Comparison of ENCODE assay signal across 19 cellular contexts in the genomic region with DNA sequence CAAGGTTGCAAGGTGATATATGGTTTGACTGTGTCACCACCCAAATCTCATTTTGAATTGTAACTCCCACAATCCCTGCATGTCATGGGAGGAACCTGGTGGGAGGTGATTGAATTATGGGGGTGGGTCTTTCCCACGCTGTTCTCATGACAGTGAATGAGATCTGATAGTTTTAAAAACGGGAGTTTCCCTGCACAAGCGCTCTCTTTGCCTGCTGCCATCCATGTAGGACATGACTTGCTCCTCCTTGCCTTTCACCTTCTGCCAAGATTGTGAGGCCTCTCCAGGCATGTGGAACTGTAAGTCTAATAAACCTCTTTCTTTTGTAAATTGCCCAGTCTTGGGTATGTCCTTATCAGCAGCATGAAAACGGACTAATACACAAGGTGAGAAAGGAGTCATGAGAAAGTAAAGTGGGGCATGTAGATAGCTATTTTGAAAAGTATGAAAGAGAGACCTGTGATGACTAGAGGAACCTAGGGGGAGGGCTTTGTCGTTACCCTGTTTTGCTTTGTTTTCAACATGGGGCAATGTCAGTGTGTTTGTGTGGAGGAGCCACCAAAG. TPM values are rescaled to one million over a fixed set of nuclear protein-coding genes. Genes with fewer than 3 reads are reported as not detected.
DNase-seq lines count a peak whose midpoint lies in the region; ATAC-seq, FAIRE-seq and TF ChIP-seq lines count a peak whose summit lies in the region.
"Had no signal": no experiment of that assay in that cellular context is flagged by ENCODE, and none has a peak within 500 bp of the region (broad histone marks: within the 10 kb centered on the region; RNA-seq: fewer than 3 reads in every experiment).

No MANE protein-coding gene starts in this region.

- no peaks in the 10 kb centered on the region for H3K27me3 Mint-ChIP-seq in progenitor cell of endocrine pancreas
- H3K27me3 Mint-ChIP-seq: CD4-positive, alpha-beta T cell had no signal

- 61% methylated on average over 5 of the region's 5 CpGs for WGBS in K562 (ENCODE audit: insufficient coverage, low coverage, missing lambda C conversion rate)

- DNase-seq in K562 (ENCODE audit: extremely low read depth in 1 of 4, low spot score in 3 of 4) = no peak
- peak; percentile 22 for DNase-seq in coronary artery (ENCODE audit: low spot score)
- DNase-seq in left lobe of liver (ENCODE audit: low spot score) = peak; percentile 1
- no peak for DNase-seq in progenitor cell of endocrine pancreas (ENCODE audit: low spot score, unreplicated experiment)
- no peak for DNase-seq in colonic mucosa
- DNase-seq in upper lobe of right lung = no peak
- no peak for DNase-seq in AG08395 (ENCODE audit: low spot score)
- DNase-seq: ACHN; AML-193; Caco-2; CD4-positive, alpha-beta T cell; GDM1 had no signal

- TF ChIP-seq RAD21 in K562 (CRISPR knock-in tag; conservative IDR thresholded peaks at IDR 0.05 in 1 of 2, IDR thresholded peaks at IDR 0.05 in 1 of 2) = no peak

- H3K4me1 ChIP-seq in K562 (replicated peaks in 1 of 2; ENCODE audit: control insufficient read depth in 2 of 2, insufficient read depth in 2 of 2, low read length in 2 of 2) (peaks cover 0 to 2% of the 10 kb centered on the region in 2 experiments; a peak in 2 of 5 replicates), colonic mucosa (peaks cover 1% of the 10 kb centered on the region), upper lobe of right lung (peaks cover 4% of the 10 kb centered on the region)

- H3K27ac Mint-ChIP-seq in progenitor cell of endocrine pancreas = peak overlapping the region; percentile 22
- H3K27ac Mint-ChIP-seq: CD4-positive, alpha-beta T cell had no signal

- H3K9me1 ChIP-seq in K562 (ENCODE audit: control insufficient read depth, insufficient read depth, low read length) = no peaks in the 10 kb centered on the region

- H3K4me3 ChIP-seq in K562 = no peak overlapping the region
- H3K4me3 ChIP-seq in coronary artery = no peak overlapping the region
- H3K4me3 ChIP-seq in colonic mucosa = no peak overlapping the region
- H3K4me3 ChIP-seq in upper lobe of right lung = no peak overlapping the region

- H3K4me1 Mint-ChIP-seq in progenitor cell of endocrine pancreas (ENCODE audit: low read depth) = no peaks in the 10 kb centered on the region

- no peaks in the 10 kb centered on the region for H4K20me1 ChIP-seq in K562 (replicated peaks; ENCODE audit: control insufficient read depth, insufficient read depth, low read length)

- TF ChIP-seq POLR2A in K562 (conservative IDR thresholded peaks at IDR 0.05) = no peak

- TF ChIP-seq CTCF in K562 (IDR thresholded peaks at IDR 0.05 in 2 of 3, conservative IDR thresholded peaks at IDR 0.05 in 1 of 3; ENCODE audit: insufficient read depth in 2 of 3, low read depth in 1 of 3, low read length in 3 of 3) = no peak
- TF ChIP-seq CTCF in coronary artery (IDR thresholded peaks at IDR 0.05) = no peak
- no peak for TF ChIP-seq CTCF in progenitor cell of endocrine pancreas (IDR thresholded peaks at IDR 0.05; ENCODE audit: unreplicated experiment)
- no peak for TF ChIP-seq CTCF in colonic mucosa (IDR thresholded peaks at IDR 0.05)
- TF ChIP-seq CTCF in upper lobe of right lung (IDR thresholded peaks at IDR 0.05) = no peak

- no peak for ATAC-seq in K562
- ATAC-seq in left lobe of liver = no peak
- no peak for ATAC-seq in GM21447 (IDR thresholded peaks at IDR 0.05; ENCODE audit: unreplicated experiment)
- ATAC-seq in upper lobe of right lung = no peak

- peaks cover 11% of the 10 kb centered on the region for H3K9me3 Mint-ChIP-seq in progenitor cell of endocrine pancreas (ENCODE audit: low read depth)
- H3K9me3 Mint-ChIP-seq: CD4-positive, alpha-beta T cell had no signal

- no peak overlapping the region for H3K4me2 ChIP-seq in K562 (ENCODE audit: insufficient read depth, low read length)

- H3K4me3 Mint-ChIP-seq in progenitor cell of endocrine pancreas (ENCODE audit: low read depth) = no peak overlapping the region
- H3K4me3 Mint-ChIP-seq: CD4-positive, alpha-beta T cell; H9 had no signal

- CTCF ChIA-PET in K562 (lab: Yijun Ruan, JAX; ENCODE audit: low intra/inter-chr PET ratio) = no interaction called here

- H3K9ac ChIP-seq in K562 (ENCODE audit: insufficient read depth in 1 of 2, low read depth in 2 of 2, low read length in 2 of 2) (no peak overlapping the region), colonic mucosa (ENCODE audit: low read depth in 2 of 2, low read length in 2 of 2) (no peak overlapping the region)

- BruUV-seq in K562 (replicated peaks; lab: Mats Ljungman, UMichigan) = no TSS peak

- TF ChIP-seq EP300 in K562 (IDR thresholded peaks at IDR 0.05; ENCODE audit: low read length) = no peak

- in situ Hi-C loops in K562 (cut with MboI) = no loop called here

- FAIRE-seq in K562 (lab: Jason Lieb, UNC) = no peak
- FAIRE-seq: A204.1, D721Med, GM12892, H1 had no signal

- peaks cover 16% of the 10 kb centered on the region for H3K36me3 ChIP-seq in K562 (ENCODE audit: control insufficient read depth, insufficient read depth, low read length)
- H3K36me3 ChIP-seq in colonic mucosa = no peaks in the 10 kb centered on the region
- H3K36me3 ChIP-seq in upper lobe of right lung = peaks cover 5% of the 10 kb centered on the region

- peaks cover 8% of the 10 kb centered on the region; the same call in 1 of the 3 replicates for H3K79me2 ChIP-seq in K562 (ENCODE audit: control insufficient read depth, insufficient read depth, low read length)

- H3K36me3 Mint-ChIP-seq in progenitor cell of endocrine pancreas (ENCODE audit: insufficient read depth) = peaks cover 13% of the 10 kb centered on the region

- H3K27ac ChIP-seq in K562 (ENCODE audit: extremely low read depth, low read depth, low read length) = no peak overlapping the region
- no peak overlapping the region for H3K27ac ChIP-seq in coronary artery
- no peak overlapping the region for H3K27ac ChIP-seq in colonic mucosa
- no peak overlapping the region for H3K27ac ChIP-seq in upper lobe of right lung
- H3K27ac ChIP-seq: C4-2B had no signal

- H3K9me3 ChIP-seq in K562 (replicated peaks; ENCODE audit: control insufficient read depth, insufficient read depth, low read depth, low read length) = no peaks in the 10 kb centered on the region
- H3K9me3 ChIP-seq in colonic mucosa = no peaks in the 10 kb centered on the region
- no peaks in the 10 kb centered on the region for H3K9me3 ChIP-seq in upper lobe of right lung
- H3K9me3 ChIP-seq: Caco-2 had no signal

- POLR2A ChIA-PET in K562 (lab: Yijun Ruan, JAX) = no interaction called here

- no peak overlapping the region for H2AFZ ChIP-seq in K562 (ENCODE audit: low read depth, low read length)

- intact Hi-C loops in K562 (cut with micrococcal nuclease) = no loop called here
- intact Hi-C loops in colonic mucosa (cut with DNase I) = no loop called here
- intact Hi-C loops in upper lobe of right lung (cut with DNase I) = no loop called here

- H3K27me3 ChIP-seq in K562 (ENCODE audit: control insufficient read depth in 2 of 2, insufficient read depth in 2 of 2, low read length in 2 of 2) (no peaks in the 10 kb centered on the region), colonic mucosa (no peaks in the 10 kb centered on the region), upper lobe of right lung (no peaks in the 10 kb centered on the region)

RNA-seq across cellular contexts. Expression of a gene that starts 6.3 kb away (rescaled TPM):
- 11.7 and 15.6 TPM in 2 replicates for total RNA-seq in K562 (2011; cell fraction: chromatin; rRNA removed; ENCODE audit: low replicate concordance)
- 6.3 and 7.4 TPM in 2 replicates for total RNA-seq in K562 (2011; cell fraction: nucleolus; rRNA removed)
- 5.8 and 9.2 TPM in 2 replicates for total RNA-seq in K562 (2011; cell fraction: nucleoplasm; rRNA removed)
- total RNA-seq in K562 (2014; rRNA removed) = 3.2 and 7.0 TPM in 2 replicates
- 4.2 and 5.6 TPM in 2 replicates for total RNA-seq in K562 (2014; rRNA removed; fragmentation: Illumina TruSeq; extraction: Trizol)
- 3.9 and 4.6 TPM in 2 replicates for total RNA-seq in K562 (2015; rRNA removed; fragmentation: Illumina TruSeq; extraction: Trizol)
- 2.9 and 3.6 TPM in 2 replicates for total RNA-seq in K562 (2021)
- 4.4 and 4.7 TPM in 2 replicates for polyA plus RNA-seq in K562 (2011; rRNA removed)
- polyA plus RNA-seq in K562 (2011; cell fraction: cytosol; rRNA removed) = 2.4 and 2.9 TPM in 2 replicates
- polyA plus RNA-seq in K562 (2011; cell fraction: nucleus; rRNA removed) = 5.0 and 9.3 TPM in 2 replicates
- polyA plus RNA-seq in K562 (2012) = 2.3 TPM in 2 replicates
- polyA plus RNA-seq in K562 (2014; fragmentation: Illumina TruSeq; extraction: Trizol) = 4.2 and 4.4 TPM in 2 replicates
- under 1 TPM; 0.49 to 0.69 TPM for polyA plus RNA-seq in K562 (2014; fragmentation: Nextera tagmentation; extraction: Ambion mirVana)
- 5.6 and 8.0 TPM in 2 replicates for polyA plus RNA-seq in K562 (2014; rRNA removed)
- polyA minus RNA-seq in K562 (2011; rRNA and poly(A)+ RNA removed) = 7.6 and 8.5 TPM in 2 replicates
- polyA minus RNA-seq in K562 (2011; cell fraction: cytosol; rRNA and poly(A)+ RNA removed) = 2.4 and 2.8 TPM in 2 replicates
- 5.7 and 7.8 TPM in 2 replicates for polyA minus RNA-seq in K562 (2011; cell fraction: nucleus; rRNA and poly(A)+ RNA removed)
- total RNA-seq in left lobe of liver = 3.2 TPM
- 10.0 and 12.5 TPM in 2 replicates for total RNA-seq in progenitor cell of endocrine pancreas
- total RNA-seq in colonic mucosa = 1 to 10 TPM; 4.0 to 5.1 TPM
- 5.6 TPM for total RNA-seq in upper lobe of right lung

RNA-seq across cellular contexts. Expression of a gene that starts 6.4 kb away (rescaled TPM):
- total RNA-seq in K562 (2011; cell fraction: chromatin; rRNA removed; ENCODE audit: low replicate concordance) = 19.5 and 40.6 TPM in 2 replicates
- total RNA-seq in K562 (2011; cell fraction: nucleolus; rRNA removed) = 12.2 and 14.2 TPM in 2 replicates
- 17.2 and 20.7 TPM in 2 replicates for total RNA-seq in K562 (2011; cell fraction: nucleoplasm; rRNA removed)
- total RNA-seq in K562 (2014; rRNA removed) (121 and 133 TPM in 2 replicates), K562 (2014; rRNA removed; fragmentation: Illumina TruSeq; extraction: Trizol) (154 and 156 TPM in 2 replicates), K562 (2015; rRNA removed; fragmentation: Illumina TruSeq; extraction: Trizol) (165 and 172 TPM in 2 replicates), K562 (2021) (72.9 and 73.4 TPM in 2 replicates), left lobe of liver (3.0 TPM), progenitor cell of endocrine pancreas (18.7 and 20.4 TPM in 2 replicates), colonic mucosa (10 to 100 TPM in 1 of 2 donors, 1 to 10 TPM in 1; 6.7 to 16.7 TPM), upper lobe of right lung (13.3 TPM)
- polyA plus RNA-seq in K562 (2011; rRNA removed) (28.9 and 44.5 TPM in 2 replicates), K562 (2014; fragmentation: Illumina TruSeq; extraction: Trizol) (128 and 166 TPM in 2 replicates), K562 (2014; fragmentation: Nextera tagmentation; extraction: Ambion mirVana) (10 to 100 TPM; 28.3 to 28.9 TPM), K562 (2014; rRNA removed) (112 and 127 TPM in 2 replicates)
- polyA plus RNA-seq in K562 (2011; cell fraction: cytosol; rRNA removed) = 5.4 and 10.3 TPM in 2 replicates
- 8.3 and 11.1 TPM in 2 replicates for polyA plus RNA-seq in K562 (2011; cell fraction: nucleus; rRNA removed)
- polyA plus RNA-seq in K562 (2012) = 48.3 and 109 TPM in 2 replicates
- 25.1 and 27.9 TPM in 2 replicates for polyA minus RNA-seq in K562 (2011; rRNA and poly(A)+ RNA removed)
- polyA minus RNA-seq in K562 (2011; cell fraction: cytosol; rRNA and poly(A)+ RNA removed) = 10.1 and 12.6 TPM in 2 replicates
- polyA minus RNA-seq in K562 (2011; cell fraction: nucleus; rRNA and poly(A)+ RNA removed) = 10.6 and 19.1 TPM in 2 replicates

RNA-seq across cellular contexts. Expression of a gene that starts 48.3 kb away (rescaled TPM):
- total RNA-seq in K562 (2011; cell fraction: chromatin; rRNA removed; ENCODE audit: low replicate concordance) = 12.5 and 20.9 TPM in 2 replicates
- total RNA-seq in K562 (2011; cell fraction: nucleolus; rRNA removed) = 14.2 and 15.4 TPM in 2 replicates
- 24.1 and 30.4 TPM in 2 replicates for total RNA-seq in K562 (2011; cell fraction: nucleoplasm; rRNA removed)
- 10.0 and 11.1 TPM in 2 replicates for total RNA-seq in K562 (2014; rRNA removed)
- 19.6 and 21.6 TPM in 2 replicates for total RNA-seq in K562 (2014; rRNA removed; fragmentation: Illumina TruSeq; extraction: Trizol)
- 11.5 and 12.0 TPM in 2 replicates for total RNA-seq in K562 (2015; rRNA removed; fragmentation: Illumina TruSeq; extraction: Trizol)
- total RNA-seq in K562 (2021) = 14.8 and 15.3 TPM in 2 replicates
- polyA plus RNA-seq in K562 (2011; rRNA removed) = 32.0 and 40.0 TPM in 2 replicates
- 14.0 and 37.2 TPM in 2 replicates for polyA plus RNA-seq in K562 (2011; cell fraction: cytosol; rRNA removed)
- 6.9 and 11.4 TPM in 2 replicates for polyA plus RNA-seq in K562 (2011; cell fraction: nucleus; rRNA removed)
- polyA plus RNA-seq in K562 (2012) = 17.0 and 19.0 TPM in 2 replicates
- 13.8 and 14.3 TPM in 2 replicates for polyA plus RNA-seq in K562 (2014; fragmentation: Illumina TruSeq; extraction: Trizol)
- 10 to 100 TPM in 1 of 2 experiments, 1 to 10 TPM in 1; 9.1 to 11.1 TPM for polyA plus RNA-seq in K562 (2014; fragmentation: Nextera tagmentation; extraction: Ambion mirVana)
- polyA plus RNA-seq in K562 (2014; rRNA removed) = 23.8 and 29.1 TPM in 2 replicates
- polyA minus RNA-seq in K562 (2011; rRNA and poly(A)+ RNA removed) = 20.5 and 23.5 TPM in 2 replicates
- 6.1 and 6.6 TPM in 2 replicates for polyA minus RNA-seq in K562 (2011; cell fraction: cytosol; rRNA and poly(A)+ RNA removed)
- polyA minus RNA-seq in K562 (2011; cell fraction: nucleus; rRNA and poly(A)+ RNA removed) = 4.7 and 5.9 TPM in 2 replicates
- 4.7 TPM for total RNA-seq in left lobe of liver
- total RNA-seq in progenitor cell of endocrine pancreas = 22.5 and 24.5 TPM in 2 replicates
- total RNA-seq in colonic mucosa = 10 to 100 TPM; 16.9 to 18.7 TPM
- 26.4 TPM for total RNA-seq in upper lobe of right lung

Comparison
In these comparisons a context has a peak if more than half of its experiments do, and no peak if none do; other contexts are left out.
1. DNase-seq: peak in coronary artery (single experiment) and left lobe of liver (single experiment); none in K562 (0 of 4), progenitor cell of endocrine pancreas (single experiment), colonic mucosa (single experiment), upper lobe of right lung (single experiment) and AG08395 (single experiment).